15 cellular contexts compared by ENCODE assay signal in the genomic region with DNA sequence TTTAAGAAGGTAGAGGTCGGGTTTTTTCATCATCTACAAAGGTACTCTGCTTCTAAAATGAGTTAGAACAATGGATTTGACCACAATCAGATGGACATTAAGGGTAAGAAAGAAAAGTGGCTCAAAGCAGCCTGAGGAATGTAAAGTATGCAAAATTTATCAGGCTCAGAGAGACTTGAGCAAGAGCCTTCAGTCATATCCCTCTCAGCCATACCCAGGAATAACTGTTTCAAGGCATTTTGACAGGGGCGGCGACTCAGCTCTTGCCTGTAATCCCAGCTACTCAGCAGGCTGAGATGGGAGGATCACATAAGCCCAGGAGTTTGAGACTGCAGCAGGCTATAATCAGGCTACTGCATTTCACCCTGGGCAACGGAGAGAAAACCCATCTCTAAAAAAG. TPM values are rescaled to one million over a fixed set of nuclear protein-coding genes. Genes with fewer than 3 reads are reported as not detected.
DNase-seq lines count a peak whose midpoint lies in the region; ATAC-seq, FAIRE-seq and TF ChIP-seq lines count a peak whose summit lies in the region.
"Had no signal": no experiment of that assay in that cellular context is flagged by ENCODE, and none has a peak within 500 bp of the region (broad histone marks: within the 10 kb centered on the region; RNA-seq: fewer than 3 reads in every experiment).

No MANE protein-coding gene starts in this region.

- no TSS peak for BruUV-seq in IMR-90 (replicated peaks; lab: Mats Ljungman, UMichigan)

- ATAC-seq in IMR-90 (ENCODE audit: low read depth), result peak; percentile 94
- peak; percentile 47 for ATAC-seq in lung (ENCODE audit: insufficient read depth, low FRiP score)
- ATAC-seq: WTC11 had no signal

- H3K36me3 ChIP-seq in IMR-90 (ENCODE audit: control insufficient read depth, insufficient read depth, low read length) (peaks cover 12% of the 10 kb centered on the region), bronchial epithelial cell (ENCODE audit: control insufficient read depth, insufficient read depth, low read length) (peaks cover 2% of the 10 kb centered on the region), lung (ENCODE audit: control insufficient read depth in 2 of 2, insufficient read depth in 2 of 2, low read length in 2 of 2) (peaks cover 6 to 12% of the 10 kb centered on the region in 2 donors)

- H2BK5ac ChIP-seq in IMR-90 (ENCODE audit: low read depth, low read length, poor library complexity, severe bottlenecking), result no peak overlapping the region

- no peak overlapping the region for H2BK120ac ChIP-seq in IMR-90 (ENCODE audit: low read depth, low read length)

- no peak overlapping the region for H2AK5ac ChIP-seq in IMR-90 (ENCODE audit: low read depth, low read length)

- CTCF ChIA-PET in IMR-90 (lab: Yijun Ruan, JAX), result interaction anchor here (0.6 to 1.3 kb wide), 3 partner anchors 11 to 200 kb away, joined by 3 read pairs; no protein-coding TSS in a partner anchor

- no peak for FAIRE-seq in bronchial epithelial cell (lab: Jason Lieb, UNC)

- no peak overlapping the region for H3K9ac ChIP-seq in IMR-90 (ENCODE audit: low read depth, low read length)

- H3K27me3 ChIP-seq in IMR-90 (ENCODE audit: control insufficient read depth, insufficient read depth, low read length) (no peaks in the 10 kb centered on the region), bronchial epithelial cell (ENCODE audit: control insufficient read depth, insufficient read depth, low read length) (no peaks in the 10 kb centered on the region), lung (ENCODE audit: control insufficient read depth, insufficient read depth) (no peaks in the 10 kb centered on the region)
- H3K27me3 ChIP-seq: spleen, upper lobe of left lung had no signal

- H3K14ac ChIP-seq in IMR-90 (replicated peaks; ENCODE audit: low read depth, low read length), result no peak overlapping the region

- no peak overlapping the region for H4K8ac ChIP-seq in IMR-90 (ENCODE audit: low read depth in 2 of 2, low read length in 2 of 2)

- no peak overlapping the region for H3K23ac ChIP-seq in IMR-90 (ENCODE audit: low read depth, low read length)

- H3K4ac ChIP-seq in IMR-90 (ENCODE audit: low read depth, low read length), result no peak overlapping the region

- TF ChIP-seq RAD21 in IMR-90 (IDR thresholded peaks at IDR 0.05; ENCODE audit: low read length), result no peak

- no CpG with 5 or more reads among the region's 4 CpGs for WGBS in IMR-90 (ENCODE audit: extremely low coverage in 2 of 2, insufficient read length in 1 of 2), 2 experiments
- WGBS in lung, 2 donors, result 82 to 87% methylated on average over 4 of the region's 4 CpGs

- dilution Hi-C loops in IMR-90 (cut with HindIII; ENCODE audit: low sequenced_read_pairs, unreplicated experiment), result no loop called here

- H2AK9ac ChIP-seq in IMR-90 (replicated peaks; ENCODE audit: low read depth, low read length, poor library complexity), result no peak overlapping the region

- H3K4me2 ChIP-seq in IMR-90 (ENCODE audit: low read depth, low read length), result no peak overlapping the region

- no peak overlapping the region for H2AFZ ChIP-seq in IMR-90 (replicated peaks; ENCODE audit: low read length, poor library complexity)

- in situ Hi-C loops in IMR-90 (cut with MboI; ENCODE audit: low sequenced_read_pairs), result no loop called here

- TF ChIP-seq CTCF in AG09319 (IDR thresholded peaks at IDR 0.05; ENCODE audit: low read depth, low read length) (no peak), IMR-90 (conservative IDR thresholded peaks at IDR 0.05; ENCODE audit: low read depth, low read length) (no peak), bronchial epithelial cell (IDR thresholded peaks at IDR 0.05; ENCODE audit: insufficient read depth, low read length, severe bottlenecking) (no peak), lung (IDR thresholded peaks at IDR 0.05; ENCODE audit: control extremely low read depth, extremely low read depth) (no peak)

- no peak overlapping the region for H3K56ac ChIP-seq in IMR-90 (ENCODE audit: extremely low read depth, insufficient read depth, low read length)

- DNase-seq in AG09319 (ENCODE audit: extremely low read depth, low read depth), result peak; percentile 61
- peak; percentile 80 for DNase-seq in IMR-90
- peak; percentile 39 for DNase-seq in bronchial epithelial cell (ENCODE audit: low read depth)
- DNase-seq in lung (ENCODE audit: low spot score), result no peak
- DNase-seq in NCI-H2081 (lab: John Stamatoyannopoulos, UW), result no peak
- DNase-seq in SW480 (ENCODE audit: low spot score), result no peak
- no peak for DNase-seq in RKO (ENCODE audit: low spot score)
- no peak for DNase-seq in foreskin melanocyte
- DNase-seq: activated T-cell treated with anti-CD3 and anti-CD28 coated beads for 4 hours, amygdala, NCI-H1092 treated with DMSO at 0.1 percent for 48 hours, NCI-H510A treated with DMSO at 0.1 percent for 48 hours, spleen had no signal

- POLR2A ChIA-PET in IMR-90 (lab: Charles Lee; ENCODE audit: unreplicated experiment), result no interaction called here

- peaks cover 7% of the 10 kb centered on the region for H3K9me1 ChIP-seq in IMR-90 (ENCODE audit: insufficient read depth, low read length)

- H4K20me1 ChIP-seq in IMR-90 (ENCODE audit: insufficient read depth, low read length), result no peaks in the 10 kb centered on the region; the same call in 1 of the 2 replicates

- peaks cover 20 to 37% of the 10 kb centered on the region in 2 experiments for H3K79me1 ChIP-seq in IMR-90 (ENCODE audit: low read depth in 1 of 2, low read length in 2 of 2)

- H3K4me3 ChIP-seq in IMR-90 (ENCODE audit: insufficient read depth, low read depth, low read length), result no peak overlapping the region
- H3K4me3 ChIP-seq in bronchial epithelial cell (ENCODE audit: low read depth, low read length), result no peak overlapping the region
- H3K4me3 ChIP-seq in lung, result no peak overlapping the region
- H3K4me3 ChIP-seq: spleen, upper lobe of left lung had no signal

- no peak for TF ChIP-seq POLR2A in IMR-90 (IDR thresholded peaks at IDR 0.05; ENCODE audit: low read depth, low read length)

- H3K4me1 ChIP-seq in IMR-90 (ENCODE audit: control insufficient read depth, insufficient read depth, low read length), result peaks cover 4% of the 10 kb centered on the region; the same call in 1 of the 2 replicates
- H3K4me1 ChIP-seq in lung (ENCODE audit: control insufficient read depth in 2 of 2, insufficient read depth in 2 of 2, low read length in 2 of 2), result peaks cover 0 to 3% of the 10 kb centered on the region in 2 donors

- no peak overlapping the region for H2BK15ac ChIP-seq in IMR-90 (ENCODE audit: low read depth, low read length)

- no peak overlapping the region for H4K5ac ChIP-seq in IMR-90 (ENCODE audit: low read depth, low read length)

- no peak overlapping the region for H2BK20ac ChIP-seq in IMR-90 (ENCODE audit: low read depth, low read length)

- H3K18ac ChIP-seq in IMR-90 (ENCODE audit: low read depth, low read length), result no peak overlapping the region

- intact Hi-C loops in IMR-90 (cut with micrococcal nuclease), result no loop called here

- H3K27ac ChIP-seq in IMR-90 (ENCODE audit: insufficient read depth, low read length), result no peak overlapping the region
- H3K27ac ChIP-seq in lung (ENCODE audit: low read depth in 1 of 2, low read length in 1 of 2), result no peak overlapping the region
- H3K27ac ChIP-seq: spleen, upper lobe of left lung had no signal

- H4K91ac ChIP-seq in IMR-90 (ENCODE audit: insufficient read depth, low read depth, low read length), result no peak overlapping the region

- H3K9me3 ChIP-seq in IMR-90 (ENCODE audit: control insufficient read depth, insufficient read depth, low read length), result no peaks in the 10 kb centered on the region
- no peaks in the 10 kb centered on the region for H3K9me3 ChIP-seq in lung (ENCODE audit: control insufficient read depth in 2 of 2, insufficient read depth in 1 of 2, low read length in 1 of 2)
- H3K9me3 ChIP-seq: upper lobe of left lung had no signal

TF ChIP-seq in IMR-90, 13 proteins besides CTCF, POLR2A, EP300 and RAD21:
- TF ChIP-seq MXI1 (IDR thresholded peaks at IDR 0.05; ENCODE audit: borderline replicate concordance, low read depth, low read length) (no peak), CEBPB (IDR thresholded peaks at IDR 0.05; ENCODE audit: low read depth, low read length) (peak; percentile 78), RFX5 (IDR thresholded peaks at IDR 0.05; ENCODE audit: low read depth, low read length) (no peak), FOS (IDR thresholded peaks at IDR 0.05; ENCODE audit: low read depth, low read length) (no peak), MAFK (IDR thresholded peaks at IDR 0.05; ENCODE audit: low read depth, low read length) (no peak)
- TF ChIP-seq, protein P1, sequence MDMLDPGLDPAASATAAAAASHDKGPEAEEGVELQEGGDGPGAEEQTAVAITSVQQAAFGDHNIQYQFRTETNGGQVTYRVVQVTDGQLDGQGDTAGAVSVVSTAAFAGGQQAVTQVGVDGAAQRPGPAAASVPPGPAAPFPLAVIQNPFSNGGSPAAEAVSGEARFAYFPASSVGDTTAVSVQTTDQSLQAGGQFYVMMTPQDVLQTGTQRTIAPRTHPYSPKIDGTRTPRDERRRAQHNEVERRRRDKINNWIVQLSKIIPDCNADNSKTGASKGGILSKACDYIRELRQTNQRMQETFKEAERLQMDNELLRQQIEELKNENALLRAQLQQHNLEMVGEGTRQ (IDR thresholded peaks at IDR 0.05; ENCODE audit: low read depth, low read length), result no peak

RNA-seq across cellular contexts. Expression of a gene that starts 38.8 kb away (rescaled TPM):
- total RNA-seq in IMR-90 (2012; rRNA removed) (1.3 and 1.4 TPM in 2 replicates), bronchial epithelial cell (0.26 TPM in 2 replicates), lung (1 to 10 TPM; 4.0 to 5.2 TPM)
- polyA plus RNA-seq in IMR-90 (2012; rRNA removed) (2.5 and 3.6 TPM in 2 replicates), lung (1 to 10 TPM; 4.4 to 5.2 TPM)
- polyA plus RNA-seq in IMR-90 (2012; cell fraction: cytosol; rRNA removed), result 3.5 and 4.5 TPM in 2 replicates
- 3.9 and 4.1 TPM in 2 replicates for polyA plus RNA-seq in IMR-90 (2012; cell fraction: nucleus; rRNA removed; ENCODE audit: low replicate concordance)

RNA-seq across cellular contexts. Expression of a gene that starts 41.8 kb away (rescaled TPM):
- 36.2 and 47.8 TPM in 2 replicates for total RNA-seq in IMR-90 (2012; rRNA removed)
- polyA plus RNA-seq in IMR-90 (2012; rRNA removed), result 19.3 and 23.5 TPM in 2 replicates
- polyA plus RNA-seq in IMR-90 (2012; cell fraction: cytosol; rRNA removed), result 7.0 and 7.7 TPM in 2 replicates
- 9.7 and 45.5 TPM in 2 replicates for polyA plus RNA-seq in IMR-90 (2012; cell fraction: nucleus; rRNA removed; ENCODE audit: low replicate concordance)
- total RNA-seq in bronchial epithelial cell, result 33.9 and 40.8 TPM in 2 replicates
- total RNA-seq in lung, result 10 to 100 TPM; 28.5 to 43.8 TPM
- polyA plus RNA-seq in lung, result 10 to 100 TPM; 14.1 to 39.9 TPM

Comparison
In these comparisons a context has a peak if more than half of its experiments do, and no peak if none do; other contexts are left out.
1. DNase-seq: peak in AG09319 (single experiment), IMR-90 (single experiment) and bronchial epithelial cell (single experiment); none in lung (single experiment), NCI-H2081 (0 of 2), SW480 (single experiment), RKO (single experiment) and foreskin melanocyte (single experiment).